23 cellular contexts compared by ENCODE assay signal in the genomic region with DNA sequence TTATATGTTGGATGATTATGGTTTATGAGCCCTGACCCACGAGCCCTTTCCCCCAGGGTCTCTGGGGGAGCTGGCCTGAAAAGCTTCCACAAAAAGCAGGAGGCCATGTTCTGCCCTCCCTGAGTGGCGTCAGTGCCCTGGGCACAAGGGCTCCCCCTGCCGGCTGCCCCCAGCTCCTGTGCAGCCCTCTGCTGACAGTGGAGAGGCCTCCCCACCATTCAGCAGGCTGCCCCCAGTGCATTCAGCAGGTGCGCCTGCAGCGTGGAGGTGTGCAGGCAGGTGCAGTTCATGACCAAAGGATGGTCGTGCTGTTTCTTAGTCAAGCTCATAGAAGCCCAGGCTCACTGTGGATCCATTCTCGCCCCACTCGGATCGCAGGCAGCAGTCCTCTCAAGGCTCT. TPM values are rescaled to one million over a fixed set of nuclear protein-coding genes. Genes with fewer than 3 reads are reported as not detected.
DNase-seq lines count a peak whose midpoint lies in the region; ATAC-seq, FAIRE-seq and TF ChIP-seq lines count a peak whose summit lies in the region.
"Had no signal": no experiment of that assay in that cellular context is flagged by ENCODE, and none has a peak within 500 bp of the region (broad histone marks: within the 10 kb centered on the region; RNA-seq: fewer than 3 reads in every experiment).

No MANE protein-coding gene starts in this region.

- H2AFZ ChIP-seq in GM23338: no peak overlapping the region
- H2AFZ ChIP-seq in SU-DHL-6 (ENCODE audit: low read depth, low read length, severe bottlenecking): no peak overlapping the region
- H2AFZ ChIP-seq in HepG2 (ENCODE audit: low read length): no peak overlapping the region
- H2AFZ ChIP-seq: hepatocyte had no signal

- H4K20me1 ChIP-seq in GM23338 (replicated peaks; ENCODE audit: insufficient read depth) (peaks cover 13% of the 10 kb centered on the region), SU-DHL-6 (ENCODE audit: low read depth, low read length) (no peaks in the 10 kb centered on the region), HepG2 (ENCODE audit: insufficient read depth, low read length) (peaks cover 6% of the 10 kb centered on the region)

- no TSS peak for BruUV-seq in HepG2 (replicated peaks; lab: Mats Ljungman, UMichigan)

- TF ChIP-seq POLR2A in HepG2 (IDR thresholded peaks at IDR 0.05; ENCODE audit: insufficient read depth in 1 of 2, low read depth in 2 of 2, low read length in 2 of 2): no peak

- H3K36me3 ChIP-seq in GM23338 (ENCODE audit: insufficient read depth) (peaks cover 5% of the 10 kb centered on the region; the same call in 1 of the 2 replicates), SU-DHL-6 (ENCODE audit: low read length) (no peaks in the 10 kb centered on the region), HepG2 (replicated peaks in 1 of 2; ENCODE audit: control insufficient read depth in 1 of 2, insufficient read depth in 2 of 2, low read length in 2 of 2) (peaks cover 0 to 2% of the 10 kb centered on the region in 2 experiments; a peak in 1 of 5 replicates)

- TF ChIP-seq EP300 in HepG2 (IDR thresholded peaks at IDR 0.05; ENCODE audit: low read depth in 2 of 2, low read length in 2 of 2) (no peak), HepG2 (CRISPR knock-in tag; IDR thresholded peaks at IDR 0.05; ENCODE audit: borderline replicate concordance) (no peak)

- CTCF ChIA-PET in HepG2 (lab: Yijun Ruan, JAX; ENCODE audit: low intra/inter-chr PET ratio, low total read pairs): no interaction called here

- no peaks in the 10 kb centered on the region for H3K9me3 ChIP-seq in SU-DHL-6 (ENCODE audit: insufficient read depth, low read length)
- H3K9me3 ChIP-seq in HepG2 (ENCODE audit: low read length): no peaks in the 10 kb centered on the region
- H3K9me3 ChIP-seq: esophagus muscularis mucosa, upper lobe of left lung had no signal

- H3K79me2 ChIP-seq in GM23338 (replicated peaks; ENCODE audit: insufficient read depth) (peaks cover 11% of the 10 kb centered on the region), SU-DHL-6 (ENCODE audit: insufficient read depth, low read length) (no peaks in the 10 kb centered on the region; the same call in 1 of the 2 replicates), HepG2 (ENCODE audit: insufficient read depth, low read length) (peaks cover 15% of the 10 kb centered on the region)

- in situ Hi-C loops in HepG2 (cut with HindIII; ENCODE audit: extremely low pct_ligation_motif_present, low pct_unique_long_range_greater_than_20kb): no loop called here

- no peaks in the 10 kb centered on the region for H3K27me3 ChIP-seq in GM23338 (ENCODE audit: insufficient read depth)
- no peaks in the 10 kb centered on the region for H3K27me3 ChIP-seq in SU-DHL-6 (ENCODE audit: low read length)
- no peaks in the 10 kb centered on the region for H3K27me3 ChIP-seq in HepG2 (ENCODE audit: control insufficient read depth in 1 of 2, insufficient read depth in 2 of 2, low read length in 2 of 2)
- H3K27me3 ChIP-seq: BLaER1 treated with 17β-estradiol and CSF1 and Interleukin-3, amounts not matched to agents 10 nM and 100 nM; esophagus muscularis mucosa; hepatocyte; upper lobe of left lung had no signal

- TF ChIP-seq RAD21 in HepG2 (CRISPR knock-in tag; IDR thresholded peaks at IDR 0.05): no peak

- H3K9ac ChIP-seq in SU-DHL-6 (ENCODE audit: low read length): no peak overlapping the region
- H3K9ac ChIP-seq in HepG2 (ENCODE audit: insufficient read depth, low read depth, low read length): no peak overlapping the region
- H3K9ac ChIP-seq: BLaER1 treated with 17β-estradiol and CSF1 and Interleukin-3, amounts not matched to agents 10 nM and 100 nM had no signal

- no peak overlapping the region for H3K27ac ChIP-seq in GM23338 (ENCODE audit: low read depth)
- H3K27ac ChIP-seq in SU-DHL-6 (ENCODE audit: low read depth, low read length): no peak overlapping the region
- H3K27ac ChIP-seq in HepG2 (ENCODE audit: extremely low read length, insufficient read depth, low read length): no peak overlapping the region
- H3K27ac ChIP-seq: coronary artery, esophagus muscularis mucosa, hepatocyte, upper lobe of left lung had no signal

- no peak for FAIRE-seq in HepG2 (lab: Jason Lieb, UNC)
- FAIRE-seq: H54 had no signal

- H3K4me1 ChIP-seq in GM23338 (ENCODE audit: insufficient read depth): peaks cover 7% of the 10 kb centered on the region
- peaks cover 50% of the 10 kb centered on the region for H3K4me1 ChIP-seq in HepG2 (ENCODE audit: insufficient read depth, low read length)

- H3K4me3 Mint-ChIP-seq in GM23338: no peak overlapping the region
- H3K4me3 Mint-ChIP-seq: activated CD4-positive, alpha-beta T cell treated with anti-CD3 and anti-CD28 coated beads for 36 hours; naive B cell had no signal

- H3K4me1 Mint-ChIP-seq in GM23338: peaks cover 16% of the 10 kb centered on the region

- H3K9me2 ChIP-seq in GM23338 (ENCODE audit: insufficient read depth) (no peaks in the 10 kb centered on the region), SU-DHL-6 (replicated peaks; ENCODE audit: insufficient read depth, low read length) (no peaks in the 10 kb centered on the region)

- intact Hi-C loops in HepG2 (cut with micrococcal nuclease; ENCODE audit: unreplicated experiment): loop anchor here (10.0 kb wide), 1 partner anchor 56 kb away; no protein-coding TSS in a partner anchor

- ATAC-seq in GM23338 (peak; percentile 43), HepG2 (peak; percentile 43), HG03520 (IDR thresholded peaks at IDR 0.05; ENCODE audit: unreplicated experiment) (no peak), GM21619 (IDR thresholded peaks at IDR 0.05; ENCODE audit: unreplicated experiment) (no peak)
- ATAC-seq: activated CD4-positive, alpha-beta T cell treated with anti-CD3 and anti-CD28 coated beads for 36 hours had no signal

- H3K27ac Mint-ChIP-seq in GM23338: no peak overlapping the region
- H3K27ac Mint-ChIP-seq: activated CD4-positive, alpha-beta T cell treated with anti-CD3 and anti-CD28 coated beads for 36 hours had no signal

- TF ChIP-seq CTCF in GM23338 (conservative IDR thresholded peaks at IDR 0.05; ENCODE audit: low read depth in 2 of 2) (peak; percentile 29 to 56; a peak in 2 of 4 replicates), SU-DHL-6 (IDR thresholded peaks at IDR 0.05; ENCODE audit: insufficient read depth, low read length, poor library complexity, severe bottlenecking) (peak; percentile 56), HepG2 (CRISPR knock-in tag; IDR thresholded peaks at IDR 0.05) (peak; percentile 75)

- H3K4me3 ChIP-seq in GM23338: no peak overlapping the region
- no peak overlapping the region for H3K4me3 ChIP-seq in SU-DHL-6 (ENCODE audit: insufficient read depth, low read length, poor library complexity, severe bottlenecking)
- H3K4me3 ChIP-seq in HepG2 (replicated peaks in 1 of 3; ENCODE audit: insufficient read depth in 1 of 3, low read depth in 2 of 3, low read length in 3 of 3): no peak overlapping the region
- H3K4me3 ChIP-seq: BLaER1 treated with 17β-estradiol and CSF1 and Interleukin-3, amounts not matched to agents 10 nM and 100 nM; coronary artery; esophagus muscularis mucosa; hepatocyte; upper lobe of left lung had no signal

- POLR2A ChIA-PET in HepG2 (lab: Yijun Ruan, JAX): interaction anchor here (1.1 to 1.3 kb wide), 3 partner anchors 8 to 14 kb away, joined by 3 to 10 read pairs (median 6); a partner anchor contains a TSS

- H3K36me3 Mint-ChIP-seq in GM23338 (ENCODE audit: low read depth): peaks cover 31% of the 10 kb centered on the region

- H3K4me2 ChIP-seq in GM23338 (no peak overlapping the region), SU-DHL-6 (ENCODE audit: low read depth, low read length, poor library complexity, severe bottlenecking) (no peak overlapping the region), HepG2 (ENCODE audit: low read depth, low read length) (no peak overlapping the region)
- H3K4me2 ChIP-seq: BLaER1 treated with 17β-estradiol and CSF1 and Interleukin-3, amounts not matched to agents 10 nM and 100 nM; hepatocyte had no signal

- WGBS in HepG2 (ENCODE audit: low lambda C conversion rate): 100% methylated on average over 1 of the region's 9 CpGs

- H3K27me3 Mint-ChIP-seq in GM23338 (ENCODE audit: insufficient read depth, low read depth, poor library complexity): peaks cover 15% of the 10 kb centered on the region
- H3K27me3 Mint-ChIP-seq: activated CD4-positive, alpha-beta T cell treated with anti-CD3 and anti-CD28 coated beads for 36 hours; naive B cell had no signal

- H3F3A ChIP-seq in GM23338 (replicated peaks; ENCODE audit: low read depth): no peaks in the 10 kb centered on the region
- no peaks in the 10 kb centered on the region for H3F3A ChIP-seq in SU-DHL-6 (ENCODE audit: insufficient read depth)

- DNase-seq in COLO668 (lab: John Stamatoyannopoulos, UW; ENCODE audit: unreplicated experiment) (peak; percentile 29), GM23338 (ENCODE audit: low spot score) (no peak), HepG2 (ENCODE audit: low spot score) (no peak), SIG-M5 treated with dmso at 0.1 percent for 504 hours (lab: John Stamatoyannopoulos, UW; ENCODE audit: unreplicated experiment) (no peak), D341Med (ENCODE audit: low spot score) (no peak)
- DNase-seq: activated CD4-positive, alpha-beta T cell treated with anti-CD3 and anti-CD28 coated beads for 36 hours; activated T-cell treated with anti-CD3 and anti-CD28 coated beads, Interleukin-2, amount 50 U/mL, for 1 hour; amygdala; naive B cell; NCI-H2081 treated with DMSO at 0.1 percent for 48 hours; stimulated activated CD4-positive, alpha-beta T cell treated with anti-CD3 and anti-CD28 coated beads, Interleukin-2, amount 100 ng/mL, for 48 hours; SW 1271 had no signal

- H3K9me3 Mint-ChIP-seq in GM23338: no peaks in the 10 kb centered on the region

RNA-seq across cellular contexts. Expression of a gene that starts 12.5 kb away (rescaled TPM):
- total RNA-seq in GM23338 (2014; rRNA removed; shearing (Covaris generic)): 0.43 TPM in 1 of 2 replicates, not detected in the other
- polyA plus RNA-seq in GM23338 (2016; fragmentation: Nextera tagmentation; extraction: Ambion mirVana): 0.32 TPM in 1 of 2 replicates, not detected in the other
- total RNA-seq in HepG2 (2016; rRNA removed; fragmentation: Illumina TruSeq; extraction: Trizol): 278 and 348 TPM in 2 replicates
- 36.9 and 39.1 TPM in 2 replicates for total RNA-seq in HepG2 (2016; cell fraction: cytosol; rRNA removed; fragmentation: Illumina TruSeq; extraction: Trizol; ENCODE audit: low read depth)
- 251 and 366 TPM in 2 replicates for total RNA-seq in HepG2 (2016; cell fraction: insoluble cytoplasmic fraction; rRNA removed; fragmentation: Illumina TruSeq; extraction: Trizol)
- total RNA-seq in HepG2 (2016; cell fraction: membrane; rRNA removed; fragmentation: Illumina TruSeq; extraction: Trizol): 71.8 and 83.2 TPM in 2 replicates
- total RNA-seq in HepG2 (2016; cell fraction: nucleus; rRNA removed; fragmentation: Illumina TruSeq; extraction: Trizol): 84.8 and 90.9 TPM in 2 replicates
- 1,649 and 1,898 TPM in 2 replicates for polyA plus RNA-seq in HepG2 (2011; rRNA removed)
- polyA plus RNA-seq in HepG2 (2011; cell fraction: cytosol; rRNA removed): 422 and 472 TPM in 2 replicates
- polyA plus RNA-seq in HepG2 (2011; cell fraction: nucleus; rRNA removed): 82.9 and 122 TPM in 2 replicates
- 700 and 2,334 TPM in 2 replicates for polyA plus RNA-seq in HepG2 (2012)
- 30.5 and 35.0 TPM in 2 replicates for polyA plus RNA-seq in HepG2 (2016; cell fraction: cytosol; fragmentation: Illumina TruSeq; extraction: Trizol; ENCODE audit: low read depth)
- 150 and 168 TPM in 2 replicates for polyA plus RNA-seq in HepG2 (2016; cell fraction: insoluble cytoplasmic fraction; fragmentation: Illumina TruSeq; extraction: Trizol; ENCODE audit: low read depth)
- 38.8 and 42.8 TPM in 2 replicates for polyA plus RNA-seq in HepG2 (2016; cell fraction: membrane; fragmentation: Illumina TruSeq; extraction: Trizol; ENCODE audit: low read depth)
- polyA plus RNA-seq in HepG2 (2016; cell fraction: nucleus; fragmentation: Illumina TruSeq; extraction: Trizol; ENCODE audit: insufficient read depth, low read depth): 79.1 and 81.3 TPM in 2 replicates
- 151 and 198 TPM in 2 replicates for polyA minus RNA-seq in HepG2 (2011; rRNA and poly(A)+ RNA removed; ENCODE audit: low replicate concordance)
- polyA minus RNA-seq in HepG2 (2011; cell fraction: cytosol; rRNA and poly(A)+ RNA removed): 87.0 and 146 TPM in 2 replicates
- polyA minus RNA-seq in HepG2 (2011; cell fraction: nucleus; rRNA and poly(A)+ RNA removed): 37.3 and 51.0 TPM in 2 replicates
- total RNA-seq: LHCN-M2, renal cortical epithelial cell had no signal

RNA-seq across cellular contexts. Expression of a gene that starts 28.5 kb away (rescaled TPM):
- 58.2 and 61.6 TPM in 2 replicates for total RNA-seq in GM23338 (2014; rRNA removed; shearing (Covaris generic))
- polyA plus RNA-seq in GM23338 (2016; fragmentation: Nextera tagmentation; extraction: Ambion mirVana) (63.4 and 73.8 TPM in 2 replicates), HepG2 (2011; rRNA removed) (39.9 and 44.8 TPM in 2 replicates)
- total RNA-seq in HepG2 (2016; rRNA removed; fragmentation: Illumina TruSeq; extraction: Trizol): 76.6 and 124 TPM in 2 replicates
- total RNA-seq in HepG2 (2016; cell fraction: cytosol; rRNA removed; fragmentation: Illumina TruSeq; extraction: Trizol; ENCODE audit: low read depth): 12.0 and 14.9 TPM in 2 replicates
- total RNA-seq in HepG2 (2016; cell fraction: insoluble cytoplasmic fraction; rRNA removed; fragmentation: Illumina TruSeq; extraction: Trizol): 82.6 and 130 TPM in 2 replicates
- 36.1 and 39.2 TPM in 2 replicates for total RNA-seq in HepG2 (2016; cell fraction: membrane; rRNA removed; fragmentation: Illumina TruSeq; extraction: Trizol)
- total RNA-seq in HepG2 (2016; cell fraction: nucleus; rRNA removed; fragmentation: Illumina TruSeq; extraction: Trizol): 35.4 and 41.2 TPM in 2 replicates
- 29.0 and 43.5 TPM in 2 replicates for polyA plus RNA-seq in HepG2 (2011; cell fraction: cytosol; rRNA removed)
- polyA plus RNA-seq in HepG2 (2011; cell fraction: nucleus; rRNA removed): 12.5 and 20.0 TPM in 2 replicates
- polyA plus RNA-seq in HepG2 (2012): 55.6 and 62.7 TPM in 2 replicates
- 6.5 and 6.6 TPM in 2 replicates for polyA plus RNA-seq in HepG2 (2016; cell fraction: cytosol; fragmentation: Illumina TruSeq; extraction: Trizol; ENCODE audit: low read depth)
- 143 and 162 TPM in 2 replicates for polyA plus RNA-seq in HepG2 (2016; cell fraction: insoluble cytoplasmic fraction; fragmentation: Illumina TruSeq; extraction: Trizol; ENCODE audit: low read depth)
- polyA plus RNA-seq in HepG2 (2016; cell fraction: membrane; fragmentation: Illumina TruSeq; extraction: Trizol; ENCODE audit: low read depth): 21.2 and 21.7 TPM in 2 replicates
- 60.2 and 60.7 TPM in 2 replicates for polyA plus RNA-seq in HepG2 (2016; cell fraction: nucleus; fragmentation: Illumina TruSeq; extraction: Trizol; ENCODE audit: insufficient read depth, low read depth)
- polyA minus RNA-seq in HepG2 (2011; rRNA and poly(A)+ RNA removed; ENCODE audit: low replicate concordance): 10.4 and 12.8 TPM in 2 replicates
- 13.6 and 15.5 TPM in 2 replicates for polyA minus RNA-seq in HepG2 (2011; cell fraction: cytosol; rRNA and poly(A)+ RNA removed)
- 16.1 and 16.2 TPM in 2 replicates for polyA minus RNA-seq in HepG2 (2011; cell fraction: nucleus; rRNA and poly(A)+ RNA removed)

RNA-seq across cellular contexts. Expression of a gene that starts 34.8 kb away (rescaled TPM):
- total RNA-seq in GM23338 (2014; rRNA removed; shearing (Covaris generic)): 33.7 and 35.2 TPM in 2 replicates
- polyA plus RNA-seq in GM23338 (2016; fragmentation: Nextera tagmentation; extraction: Ambion mirVana) (23.9 and 26.5 TPM in 2 replicates), HepG2 (2011; rRNA removed) (15.5 and 17.6 TPM in 2 replicates)
- total RNA-seq in HepG2 (2016; rRNA removed; fragmentation: Illumina TruSeq; extraction: Trizol): 18.7 and 20.9 TPM in 2 replicates
- total RNA-seq in HepG2 (2016; cell fraction: cytosol; rRNA removed; fragmentation: Illumina TruSeq; extraction: Trizol; ENCODE audit: low read depth): 4.7 and 6.1 TPM in 2 replicates
- total RNA-seq in HepG2 (2016; cell fraction: insoluble cytoplasmic fraction; rRNA removed; fragmentation: Illumina TruSeq; extraction: Trizol): 19.1 and 20.1 TPM in 2 replicates
- total RNA-seq in HepG2 (2016; cell fraction: membrane; rRNA removed; fragmentation: Illumina TruSeq; extraction: Trizol): 11.7 and 12.0 TPM in 2 replicates
- total RNA-seq in HepG2 (2016; cell fraction: nucleus; rRNA removed; fragmentation: Illumina TruSeq; extraction: Trizol): 7.6 and 7.9 TPM in 2 replicates
- 19.4 and 26.2 TPM in 2 replicates for polyA plus RNA-seq in HepG2 (2011; cell fraction: cytosol; rRNA removed)
- 9.3 and 10.5 TPM in 2 replicates for polyA plus RNA-seq in HepG2 (2011; cell fraction: nucleus; rRNA removed)
- polyA plus RNA-seq in HepG2 (2012): 10.5 and 11.1 TPM in 2 replicates
- polyA plus RNA-seq in HepG2 (2016; cell fraction: cytosol; fragmentation: Illumina TruSeq; extraction: Trizol; ENCODE audit: low read depth): 3.6 and 4.1 TPM in 2 replicates
- polyA plus RNA-seq in HepG2 (2016; cell fraction: insoluble cytoplasmic fraction; fragmentation: Illumina TruSeq; extraction: Trizol; ENCODE audit: low read depth): 22.2 and 23.4 TPM in 2 replicates
- 7.5 and 8.0 TPM in 2 replicates for polyA plus RNA-seq in HepG2 (2016; cell fraction: membrane; fragmentation: Illumina TruSeq; extraction: Trizol; ENCODE audit: low read depth)
- polyA plus RNA-seq in HepG2 (2016; cell fraction: nucleus; fragmentation: Illumina TruSeq; extraction: Trizol; ENCODE audit: insufficient read depth, low read depth): 10.3 and 14.0 TPM in 2 replicates
- polyA minus RNA-seq in HepG2 (2011; rRNA and poly(A)+ RNA removed; ENCODE audit: low replicate concordance): 5.1 and 16.2 TPM in 2 replicates
- 9.3 and 9.9 TPM in 2 replicates for polyA minus RNA-seq in HepG2 (2011; cell fraction: cytosol; rRNA and poly(A)+ RNA removed)
- polyA minus RNA-seq in HepG2 (2011; cell fraction: nucleus; rRNA and poly(A)+ RNA removed): 5.5 and 7.0 TPM in 2 replicates

RNA-seq across cellular contexts. Expression of a gene that starts 40.7 kb away (rescaled TPM):
- total RNA-seq in GM23338 (2014; rRNA removed; shearing (Covaris generic)): 154 and 168 TPM in 2 replicates
- polyA plus RNA-seq in GM23338 (2016; fragmentation: Nextera tagmentation; extraction: Ambion mirVana) (272 and 288 TPM in 2 replicates), HepG2 (2011; rRNA removed) (103 and 112 TPM in 2 replicates)
- 158 and 254 TPM in 2 replicates for total RNA-seq in HepG2 (2016; rRNA removed; fragmentation: Illumina TruSeq; extraction: Trizol)
- 31.0 and 37.7 TPM in 2 replicates for total RNA-seq in HepG2 (2016; cell fraction: cytosol; rRNA removed; fragmentation: Illumina TruSeq; extraction: Trizol; ENCODE audit: low read depth)
- total RNA-seq in HepG2 (2016; cell fraction: insoluble cytoplasmic fraction; rRNA removed; fragmentation: Illumina TruSeq; extraction: Trizol): 174 and 249 TPM in 2 replicates
- 87.0 and 105 TPM in 2 replicates for total RNA-seq in HepG2 (2016; cell fraction: membrane; rRNA removed; fragmentation: Illumina TruSeq; extraction: Trizol)
- total RNA-seq in HepG2 (2016; cell fraction: nucleus; rRNA removed; fragmentation: Illumina TruSeq; extraction: Trizol): 67.5 and 68.6 TPM in 2 replicates
- polyA plus RNA-seq in HepG2 (2011; cell fraction: cytosol; rRNA removed): 110 and 141 TPM in 2 replicates
- 54.5 and 54.7 TPM in 2 replicates for polyA plus RNA-seq in HepG2 (2011; cell fraction: nucleus; rRNA removed)
- 198 and 236 TPM in 2 replicates for polyA plus RNA-seq in HepG2 (2012)
- 55.7 and 56.7 TPM in 2 replicates for polyA plus RNA-seq in HepG2 (2016; cell fraction: cytosol; fragmentation: Illumina TruSeq; extraction: Trizol; ENCODE audit: low read depth)
- 509 and 563 TPM in 2 replicates for polyA plus RNA-seq in HepG2 (2016; cell fraction: insoluble cytoplasmic fraction; fragmentation: Illumina TruSeq; extraction: Trizol; ENCODE audit: low read depth)
- polyA plus RNA-seq in HepG2 (2016; cell fraction: membrane; fragmentation: Illumina TruSeq; extraction: Trizol; ENCODE audit: low read depth): 117 and 129 TPM in 2 replicates
- 205 and 206 TPM in 2 replicates for polyA plus RNA-seq in HepG2 (2016; cell fraction: nucleus; fragmentation: Illumina TruSeq; extraction: Trizol; ENCODE audit: insufficient read depth, low read depth)
- polyA minus RNA-seq in HepG2 (2011; rRNA and poly(A)+ RNA removed; ENCODE audit: low replicate concordance): 19.4 and 22.0 TPM in 2 replicates
- polyA minus RNA-seq in HepG2 (2011; cell fraction: cytosol; rRNA and poly(A)+ RNA removed): 29.9 and 30.5 TPM in 2 replicates
- 21.4 and 24.6 TPM in 2 replicates for polyA minus RNA-seq in HepG2 (2011; cell fraction: nucleus; rRNA and poly(A)+ RNA removed)

Comparison
In these comparisons a context has a peak if more than half of its experiments do, and no peak if none do; other contexts are left out.
1. ATAC-seq: peak in GM23338 (single experiment) and HepG2 (single experiment); none in HG03520 (single experiment) and GM21619 (single experiment).
2. RNA of a gene that starts 12.5 kb away (total RNA-seq): 36.9 to 366 TPM in HepG2; 0.43 TPM in GM23338; every median in the first group is over 10 times any median in the second.
3. Peak in every context shown above with its lines, with median percentiles within 50 percentile points of each other: CTCF ChIP-seq.